In genomic region chr14:103395245-103395644, GRCh38 we compare ENCODE assay signal across 11 cellular contexts. TPM values are rescaled to one million over a fixed set of nuclear protein-coding genes. Genes with fewer than 3 reads are reported as not detected.
A peak's percentile ranks its signal among the peaks of the same experiment; 100 is the strongest.
DNase-seq lines count a peak whose midpoint lies in the region; ATAC-seq and TF ChIP-seq lines count a peak whose summit lies in the region.
"Had no signal": no experiment of that assay in that cellular context is flagged by ENCODE, and none has a peak within 500 bp of the region (broad histone marks: within the 10 kb centered on the region; RNA-seq: fewer than 3 reads in every experiment).

No MANE protein-coding gene starts in this region.

- H3K27me3 ChIP-seq in PC-3 (ENCODE audit: low read length) (no peaks in the 10 kb centered on the region), smooth muscle cell (ENCODE audit: low read depth) (no peaks in the 10 kb centered on the region)

- H3K27ac ChIP-seq in PC-3 (ENCODE audit: low read length): no peak overlapping the region
- H3K27ac ChIP-seq in smooth muscle cell (ENCODE audit: low read depth): peak overlapping the region; percentile 35

- ATAC-seq in PC-3 (peak; percentile 48), GM18498 (IDR thresholded peaks at IDR 0.05; ENCODE audit: unreplicated experiment) (no peak)
- ATAC-seq in effector memory CD8-positive, alpha-beta T cell (replicated peaks): peak; percentile 43

- DNase-seq in activated T-cell treated with anti-CD3 and anti-CD28 coated beads, Interleukin-2, amount 50 U/mL, for 24 hours: no peak
- no peak for DNase-seq in activated T-cell treated with anti-CD3 and anti-CD28 coated beads, Interleukin-2, amount 50 U/mL, for 48 hours
- DNase-seq in PC-3 (peak; percentile 58), smooth muscle cell (lab: John Stamatoyannopoulos, UW; ENCODE audit: unreplicated experiment) (no peak), putamen (ENCODE audit: low spot score) (no peak), SKM-1 treated with dmso at 0.1 percent for 144 hours (lab: John Stamatoyannopoulos, UW; ENCODE audit: unreplicated experiment) (no peak)
- no peak for DNase-seq in effector memory CD8-positive, alpha-beta T cell
- DNase-seq: Kasumi-1; NCI-H526 treated with DMSO at 0.1 percent for 48 hours; stimulated activated CD8-positive, alpha-beta memory T cell treated with anti-CD3 and anti-CD28 coated beads, Interleukin-4, amount 100 ng/mL, for 48 hours had no signal

- TF ChIP-seq CTCF in PC-3 (conservative IDR thresholded peaks at IDR 0.05; ENCODE audit: low read depth, low read length): no peak
- no peak for TF ChIP-seq CTCF in smooth muscle cell (IDR thresholded peaks at IDR 0.05; ENCODE audit: borderline replicate concordance, insufficient read depth, poor library complexity, severe bottlenecking)

- H3K9me3 ChIP-seq in PC-3 (ENCODE audit: low read length): no peaks in the 10 kb centered on the region
- no peaks in the 10 kb centered on the region for H3K9me3 ChIP-seq in smooth muscle cell (replicated peaks; ENCODE audit: low read depth)

- H3K27ac Mint-ChIP-seq in activated T-cell treated with anti-CD3 and anti-CD28 coated beads, Interleukin-2, amount 50 U/mL, for 24 hours: peak overlapping the region; percentile 71
- H3K27ac Mint-ChIP-seq in effector memory CD8-positive, alpha-beta T cell: peak overlapping the region in 1 of 2 donors; percentile 49

- CTCF ChIA-PET in PC-3 (lab: Charles Lee): no interaction called here

- H3K79me2 ChIP-seq in PC-3 (ENCODE audit: low read length) (peaks cover 99% of the 10 kb centered on the region), smooth muscle cell (ENCODE audit: low read depth) (peaks cover 100% of the 10 kb centered on the region)

- intact Hi-C loops in PC-3 (cut with micrococcal nuclease): no loop called here

- no peaks in the 10 kb centered on the region for H3K36me3 ChIP-seq in PC-3 (ENCODE audit: low read depth, low read length)
- no peaks in the 10 kb centered on the region for H3K36me3 ChIP-seq in smooth muscle cell (ENCODE audit: low read depth)

- peaks cover 7% of the 10 kb centered on the region for H3F3A ChIP-seq in PC-3 (ENCODE audit: low read length, unreplicated experiment)
- peaks cover 7% of the 10 kb centered on the region for H3F3A ChIP-seq in smooth muscle cell (ENCODE audit: low read depth)

- H3K36me3 Mint-ChIP-seq in activated T-cell treated with anti-CD3 and anti-CD28 coated beads, Interleukin-2, amount 50 U/mL, for 24 hours (ENCODE audit: low read depth): peaks cover 3% of the 10 kb centered on the region
- no peaks in the 10 kb centered on the region for H3K36me3 Mint-ChIP-seq in effector memory CD8-positive, alpha-beta T cell (ENCODE audit: insufficient read depth)

- H4K20me1 ChIP-seq in PC-3 (ENCODE audit: low read length): peaks cover 77% of the 10 kb centered on the region
- peaks cover 100% of the 10 kb centered on the region for H4K20me1 ChIP-seq in smooth muscle cell (ENCODE audit: low read depth)

- POLR2A ChIA-PET in PC-3 (lab: Charles Lee; ENCODE audit: unreplicated experiment): no interaction called here

- no peak overlapping the region for H3K4me3 Mint-ChIP-seq in activated T-cell treated with anti-CD3 and anti-CD28 coated beads, Interleukin-2, amount 50 U/mL, for 24 hours
- H3K4me3 Mint-ChIP-seq in effector memory CD8-positive, alpha-beta T cell: peak overlapping the region; percentile 2 to 43

- H3K4me1 ChIP-seq in PC-3 (ENCODE audit: insufficient read depth, low read length): peaks cover 43% of the 10 kb centered on the region
- H3K4me1 ChIP-seq in smooth muscle cell (ENCODE audit: low read depth): peaks cover 24% of the 10 kb centered on the region

- no peaks in the 10 kb centered on the region for H3K27me3 Mint-ChIP-seq in activated T-cell treated with anti-CD3 and anti-CD28 coated beads, Interleukin-2, amount 50 U/mL, for 24 hours
- H3K27me3 Mint-ChIP-seq in effector memory CD8-positive, alpha-beta T cell: no peaks in the 10 kb centered on the region

- H2AFZ ChIP-seq in PC-3 (ENCODE audit: low read length): no peak overlapping the region
- no peak overlapping the region for H2AFZ ChIP-seq in smooth muscle cell (ENCODE audit: low read depth)

- no peaks in the 10 kb centered on the region for H3K9me3 Mint-ChIP-seq in activated T-cell treated with anti-CD3 and anti-CD28 coated beads, Interleukin-2, amount 50 U/mL, for 24 hours
- no peaks in the 10 kb centered on the region for H3K9me3 Mint-ChIP-seq in effector memory CD8-positive, alpha-beta T cell

- BruUV-seq in PC-3 (replicated peaks; lab: Mats Ljungman, UMichigan): no TSS peak

- H3K9ac ChIP-seq in PC-3 (ENCODE audit: low read length): no peak overlapping the region
- H3K9ac ChIP-seq in smooth muscle cell (ENCODE audit: low read depth): no peak overlapping the region

- H3K4me3 ChIP-seq in PC-3 (ENCODE audit: low read length) (no peak overlapping the region), smooth muscle cell (no peak overlapping the region)

- WGBS in smooth muscle cell (ENCODE audit: low lambda C conversion rate): 48% methylated on average over 2 of the region's 2 CpGs

- H3K4me2 ChIP-seq in PC-3 (ENCODE audit: low read length) (peak overlapping the region; percentile 10), smooth muscle cell (peak overlapping the region; percentile 23)

- no peaks in the 10 kb centered on the region for H3K9me2 ChIP-seq in PC-3 (replicated peaks; ENCODE audit: low read length)

- H3K4me1 Mint-ChIP-seq in activated T-cell treated with anti-CD3 and anti-CD28 coated beads, Interleukin-2, amount 50 U/mL, for 24 hours (ENCODE audit: low read depth): peaks cover 76% of the 10 kb centered on the region
- peaks cover 39 to 59% of the 10 kb centered on the region in 2 donors for H3K4me1 Mint-ChIP-seq in effector memory CD8-positive, alpha-beta T cell (ENCODE audit: low read depth in 2 of 2)

RNA-seq across cellular contexts. Expression of gene MARK3, which starts 10.0 kb away (rescaled TPM):
- total RNA-seq in PC-3 (2014; rRNA removed): 69.9 and 73.4 TPM in 2 replicates
- 63.2 and 71.3 TPM in 2 replicates for total RNA-seq in smooth muscle cell
- polyA plus RNA-seq in smooth muscle cell: 68.4 and 69.0 TPM in 2 replicates
